In genomic region chrX:100407784-100408642, GRCh38 we compare ENCODE assay signal across 1 cellular context.
TF ChIP-seq lines count a peak whose summit lies in the region.

No MANE protein-coding gene starts in this region.

TF ChIP-seq in IMR-90, 13 proteins besides CTCF, POLR2A, EP300 and RAD21 (continued from another document):
- TF ChIP-seq MAFK (IDR thresholded peaks at IDR 0.05; ENCODE audit: low read depth, low read length) (no peak), BHLHE40 (IDR thresholded peaks at IDR 0.05; ENCODE audit: low read depth, low read length) (no peak), MAZ (IDR thresholded peaks at IDR 0.05; ENCODE audit: borderline replicate concordance, low read depth, low read length) (no peak), SMC3 (IDR thresholded peaks at IDR 0.05; ENCODE audit: low read depth, low read length) (no peak), RFX5 (IDR thresholded peaks at IDR 0.05; ENCODE audit: low read depth, low read length) (no peak)
